In genomic region chr11:70662691-70663098, GRCh38 we compare ENCODE assay signal across 1 cellular context.
TF ChIP-seq lines count a peak whose summit lies in the region.

No MANE protein-coding gene starts in this region.

TF ChIP-seq in WTC11, 78 proteins besides CTCF, POLR2A, EP300 and RAD21 (continued from another document):
- TF ChIP-seq CBFB (CRISPR knock-in tag; IDR thresholded peaks at IDR 0.05; ENCODE audit: low read depth) (no peak), NR1H2 (CRISPR knock-in tag; IDR thresholded peaks at IDR 0.05) (no peak), E2F1 (CRISPR knock-in tag; IDR thresholded peaks at IDR 0.05) (no peak), SP1 (CRISPR knock-in tag; conservative IDR thresholded peaks at IDR 0.05) (0 out of 2 replicates have a peak, but pooled peaks have one; percentile 4), ETV6 (CRISPR knock-in tag; IDR thresholded peaks at IDR 0.05) (no peak)
